Comparison of ENCODE assay signal across 1 cellular context in the genomic region with DNA sequence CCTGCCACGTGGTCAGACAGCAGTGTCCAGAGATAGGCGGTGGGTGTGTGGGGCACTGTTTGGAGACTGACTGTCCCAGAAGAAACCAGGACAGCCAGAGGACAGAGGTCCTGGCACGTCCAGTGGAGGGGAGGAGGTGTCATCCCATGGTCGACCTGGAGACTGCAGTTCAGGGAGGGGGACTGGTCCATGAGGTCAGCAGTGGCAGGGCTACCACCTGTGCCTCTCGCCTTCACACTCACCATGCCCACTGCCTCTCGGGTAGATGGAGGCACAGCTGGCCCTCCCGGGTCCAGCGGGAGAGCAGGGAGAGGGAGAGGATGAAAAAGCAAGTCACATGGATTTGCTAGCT.
TF ChIP-seq lines count a peak whose summit lies in the region.

No MANE protein-coding gene starts in this region.

TF ChIP-seq in HepG2, 621 proteins besides CTCF, POLR2A, EP300 and RAD21 (continues in another document):
- TF ChIP-seq CBX5 (CRISPR knock-in tag; IDR thresholded peaks at IDR 0.05; ENCODE audit: borderline replicate concordance), result no peak
- TF ChIP-seq ADNP (CRISPR knock-in tag; IDR thresholded peaks at IDR 0.05), result no peak
- TF ChIP-seq ZNF547 (CRISPR knock-in tag; IDR thresholded peaks at IDR 0.05), result 0 out of 2 replicates have a peak, but pooled peaks have one; percentile 27
- TF ChIP-seq WIZ (CRISPR knock-in tag; IDR thresholded peaks at IDR 0.05), result no peak
- TF ChIP-seq FOXP1 (IDR thresholded peaks at IDR 0.05), result no peak
- TF ChIP-seq FOXP1 (CRISPR knock-in tag; IDR thresholded peaks at IDR 0.05), result no peak
- no peak for TF ChIP-seq EEA1 (CRISPR knock-in tag; IDR thresholded peaks at IDR 0.05; ENCODE audit: borderline replicate concordance)
- no peak for TF ChIP-seq ZNF232 (CRISPR knock-in tag; IDR thresholded peaks at IDR 0.05; ENCODE audit: borderline replicate concordance)
- TF ChIP-seq ZNF766 (CRISPR knock-in tag; IDR thresholded peaks at IDR 0.05; ENCODE audit: borderline replicate concordance), result no peak
- no peak for TF ChIP-seq ZFP41 (CRISPR knock-in tag; IDR thresholded peaks at IDR 0.05; ENCODE audit: borderline replicate concordance)
- TF ChIP-seq SP2 (CRISPR knock-in tag; IDR thresholded peaks at IDR 0.05), result no peak
- TF ChIP-seq, protein P1, sequence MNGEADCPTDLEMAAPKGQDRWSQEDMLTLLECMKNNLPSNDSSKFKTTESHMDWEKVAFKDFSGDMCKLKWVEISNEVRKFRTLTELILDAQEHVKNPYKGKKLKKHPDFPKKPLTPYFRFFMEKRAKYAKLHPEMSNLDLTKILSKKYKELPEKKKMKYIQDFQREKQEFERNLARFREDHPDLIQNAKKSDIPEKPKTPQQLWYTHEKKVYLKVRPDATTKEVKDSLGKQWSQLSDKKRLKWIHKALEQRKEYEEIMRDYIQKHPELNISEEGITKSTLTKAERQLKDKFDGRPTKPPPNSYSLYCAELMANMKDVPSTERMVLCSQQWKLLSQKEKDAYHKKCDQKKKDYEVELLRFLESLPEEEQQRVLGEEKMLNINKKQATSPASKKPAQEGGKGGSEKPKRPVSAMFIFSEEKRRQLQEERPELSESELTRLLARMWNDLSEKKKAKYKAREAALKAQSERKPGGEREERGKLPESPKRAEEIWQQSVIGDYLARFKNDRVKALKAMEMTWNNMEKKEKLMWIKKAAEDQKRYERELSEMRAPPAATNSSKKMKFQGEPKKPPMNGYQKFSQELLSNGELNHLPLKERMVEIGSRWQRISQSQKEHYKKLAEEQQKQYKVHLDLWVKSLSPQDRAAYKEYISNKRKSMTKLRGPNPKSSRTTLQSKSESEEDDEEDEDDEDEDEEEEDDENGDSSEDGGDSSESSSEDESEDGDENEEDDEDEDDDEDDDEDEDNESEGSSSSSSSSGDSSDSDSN (CRISPR knock-in tag; IDR thresholded peaks at IDR 0.05), result no peak
- no peak for TF ChIP-seq MBNL3 (CRISPR knock-in tag; conservative IDR thresholded peaks at IDR 0.05)
- TF ChIP-seq MAFF (IDR thresholded peaks at IDR 0.05; ENCODE audit: low read depth, low read length), result no peak
- TF ChIP-seq ZNF33B (CRISPR knock-in tag; IDR thresholded peaks at IDR 0.05), result no peak
- no peak for TF ChIP-seq ZSCAN9 (CRISPR knock-in tag; IDR thresholded peaks at IDR 0.05; ENCODE audit: borderline replicate concordance)
- TF ChIP-seq, protein P2, sequence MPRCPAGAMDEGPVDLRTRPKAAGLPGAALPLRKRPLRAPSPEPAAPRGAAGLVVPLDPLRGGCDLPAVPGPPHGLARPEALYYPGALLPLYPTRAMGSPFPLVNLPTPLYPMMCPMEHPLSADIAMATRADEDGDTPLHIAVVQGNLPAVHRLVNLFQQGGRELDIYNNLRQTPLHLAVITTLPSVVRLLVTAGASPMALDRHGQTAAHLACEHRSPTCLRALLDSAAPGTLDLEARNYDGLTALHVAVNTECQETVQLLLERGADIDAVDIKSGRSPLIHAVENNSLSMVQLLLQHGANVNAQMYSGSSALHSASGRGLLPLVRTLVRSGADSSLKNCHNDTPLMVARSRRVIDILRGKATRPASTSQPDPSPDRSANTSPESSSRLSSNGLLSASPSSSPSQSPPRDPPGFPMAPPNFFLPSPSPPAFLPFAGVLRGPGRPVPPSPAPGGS (CRISPR knock-in tag; IDR thresholded peaks at IDR 0.05), result 0 out of 2 replicates have a peak, but pooled peaks have one; percentile 42
- TF ChIP-seq, protein P3, sequence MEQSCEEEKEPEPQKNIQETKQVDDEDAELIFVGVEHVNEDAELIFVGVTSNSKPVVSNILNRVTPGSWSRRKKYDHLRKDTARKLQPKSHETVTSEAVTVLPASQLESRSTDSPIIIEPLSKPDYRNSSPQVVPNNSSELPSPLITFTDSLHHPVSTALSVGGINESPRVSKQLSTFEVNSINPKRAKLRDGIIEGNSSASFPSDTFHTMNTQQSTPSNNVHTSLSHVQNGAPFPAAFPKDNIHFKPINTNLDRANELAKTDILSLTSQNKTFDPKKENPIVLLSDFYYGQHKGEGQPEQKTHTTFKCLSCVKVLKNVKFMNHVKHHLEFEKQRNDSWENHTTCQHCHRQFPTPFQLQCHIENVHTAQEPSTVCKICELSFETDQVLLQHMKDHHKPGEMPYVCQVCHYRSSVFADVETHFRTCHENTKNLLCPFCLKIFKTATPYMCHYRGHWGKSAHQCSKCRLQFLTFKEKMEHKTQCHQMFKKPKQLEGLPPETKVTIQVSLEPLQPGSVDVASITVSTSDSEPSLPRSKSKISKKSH (CRISPR knock-in tag; IDR thresholded peaks at IDR 0.05; ENCODE audit: borderline replicate concordance), result peak; percentile 64; the same call in 1 of the 2 replicates
- TF ChIP-seq RELA (CRISPR knock-in tag; IDR thresholded peaks at IDR 0.05), result no peak
- no peak for TF ChIP-seq HIVEP1 (CRISPR knock-in tag; IDR thresholded peaks at IDR 0.05)
- no peak for TF ChIP-seq ZNF570 (CRISPR knock-in tag; IDR thresholded peaks at IDR 0.05; ENCODE audit: borderline replicate concordance)
- TF ChIP-seq, protein P4, sequence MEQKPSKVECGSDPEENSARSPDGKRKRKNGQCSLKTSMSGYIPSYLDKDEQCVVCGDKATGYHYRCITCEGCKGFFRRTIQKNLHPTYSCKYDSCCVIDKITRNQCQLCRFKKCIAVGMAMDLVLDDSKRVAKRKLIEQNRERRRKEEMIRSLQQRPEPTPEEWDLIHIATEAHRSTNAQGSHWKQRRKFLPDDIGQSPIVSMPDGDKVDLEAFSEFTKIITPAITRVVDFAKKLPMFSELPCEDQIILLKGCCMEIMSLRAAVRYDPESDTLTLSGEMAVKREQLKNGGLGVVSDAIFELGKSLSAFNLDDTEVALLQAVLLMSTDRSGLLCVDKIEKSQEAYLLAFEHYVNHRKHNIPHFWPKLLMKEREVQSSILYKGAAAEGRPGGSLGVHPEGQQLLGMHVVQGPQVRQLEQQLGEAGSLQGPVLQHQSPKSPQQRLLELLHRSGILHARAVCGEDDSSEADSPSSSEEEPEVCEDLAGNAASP (CRISPR knock-in tag; IDR thresholded peaks at IDR 0.05; ENCODE audit: borderline replicate concordance), result no peak
- no peak for TF ChIP-seq DNMT3B (CRISPR knock-in tag; conservative IDR thresholded peaks at IDR 0.05)
- TF ChIP-seq, protein P5, sequence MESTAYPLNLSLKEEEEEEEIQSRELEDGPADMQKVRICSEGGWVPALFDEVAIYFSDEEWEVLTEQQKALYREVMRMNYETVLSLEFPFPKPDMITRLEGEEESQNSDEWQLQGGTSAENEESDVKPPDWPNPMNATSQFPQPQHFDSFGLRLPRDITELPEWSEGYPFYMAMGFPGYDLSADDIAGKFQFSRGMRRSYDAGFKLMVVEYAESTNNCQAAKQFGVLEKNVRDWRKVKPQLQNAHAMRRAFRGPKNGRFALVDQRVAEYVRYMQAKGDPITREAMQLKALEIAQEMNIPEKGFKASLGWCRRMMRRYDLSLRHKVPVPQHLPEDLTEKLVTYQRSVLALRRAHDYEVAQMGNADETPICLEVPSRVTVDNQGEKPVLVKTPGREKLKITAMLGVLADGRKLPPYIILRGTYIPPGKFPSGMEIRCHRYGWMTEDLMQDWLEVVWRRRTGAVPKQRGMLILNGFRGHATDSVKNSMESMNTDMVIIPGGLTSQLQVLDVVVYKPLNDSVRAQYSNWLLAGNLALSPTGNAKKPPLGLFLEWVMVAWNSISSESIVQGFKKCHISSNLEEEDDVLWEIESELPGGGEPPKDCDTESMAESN (CRISPR knock-in tag; conservative IDR thresholded peaks at IDR 0.05), result no peak
- TF ChIP-seq ZNF121 (CRISPR knock-in tag; IDR thresholded peaks at IDR 0.05), result no peak
- TF ChIP-seq ZNF326 (CRISPR knock-in tag; IDR thresholded peaks at IDR 0.05; ENCODE audit: borderline replicate concordance), result no peak
- no peak for TF ChIP-seq ZC3H4 (CRISPR knock-in tag; IDR thresholded peaks at IDR 0.05; ENCODE audit: borderline replicate concordance)
- TF ChIP-seq, protein P6, sequence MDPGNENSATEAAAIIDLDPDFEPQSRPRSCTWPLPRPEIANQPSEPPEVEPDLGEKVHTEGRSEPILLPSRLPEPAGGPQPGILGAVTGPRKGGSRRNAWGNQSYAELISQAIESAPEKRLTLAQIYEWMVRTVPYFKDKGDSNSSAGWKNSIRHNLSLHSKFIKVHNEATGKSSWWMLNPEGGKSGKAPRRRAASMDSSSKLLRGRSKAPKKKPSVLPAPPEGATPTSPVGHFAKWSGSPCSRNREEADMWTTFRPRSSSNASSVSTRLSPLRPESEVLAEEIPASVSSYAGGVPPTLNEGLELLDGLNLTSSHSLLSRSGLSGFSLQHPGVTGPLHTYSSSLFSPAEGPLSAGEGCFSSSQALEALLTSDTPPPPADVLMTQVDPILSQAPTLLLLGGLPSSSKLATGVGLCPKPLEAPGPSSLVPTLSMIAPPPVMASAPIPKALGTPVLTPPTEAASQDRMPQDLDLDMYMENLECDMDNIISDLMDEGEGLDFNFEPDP (CRISPR knock-in tag; conservative IDR thresholded peaks at IDR 0.05), result no peak
- TF ChIP-seq, protein P7, sequence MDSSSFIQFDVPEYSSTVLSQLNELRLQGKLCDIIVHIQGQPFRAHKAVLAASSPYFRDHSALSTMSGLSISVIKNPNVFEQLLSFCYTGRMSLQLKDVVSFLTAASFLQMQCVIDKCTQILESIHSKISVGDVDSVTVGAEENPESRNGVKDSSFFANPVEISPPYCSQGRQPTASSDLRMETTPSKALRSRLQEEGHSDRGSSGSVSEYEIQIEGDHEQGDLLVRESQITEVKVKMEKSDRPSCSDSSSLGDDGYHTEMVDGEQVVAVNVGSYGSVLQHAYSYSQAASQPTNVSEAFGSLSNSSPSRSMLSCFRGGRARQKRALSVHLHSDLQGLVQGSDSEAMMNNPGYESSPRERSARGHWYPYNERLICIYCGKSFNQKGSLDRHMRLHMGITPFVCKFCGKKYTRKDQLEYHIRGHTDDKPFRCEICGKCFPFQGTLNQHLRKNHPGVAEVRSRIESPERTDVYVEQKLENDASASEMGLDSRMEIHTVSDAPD (CRISPR knock-in tag; IDR thresholded peaks at IDR 0.05), result no peak
- TF ChIP-seq NR1H2 (CRISPR knock-in tag; IDR thresholded peaks at IDR 0.05; ENCODE audit: borderline replicate concordance, low read depth), result no peak
- TF ChIP-seq HMGA1 (CRISPR knock-in tag; conservative IDR thresholded peaks at IDR 0.05), result no peak
- no peak for TF ChIP-seq ZNF598 (CRISPR knock-in tag; IDR thresholded peaks at IDR 0.05; ENCODE audit: borderline replicate concordance)
- TF ChIP-seq, protein P8, sequence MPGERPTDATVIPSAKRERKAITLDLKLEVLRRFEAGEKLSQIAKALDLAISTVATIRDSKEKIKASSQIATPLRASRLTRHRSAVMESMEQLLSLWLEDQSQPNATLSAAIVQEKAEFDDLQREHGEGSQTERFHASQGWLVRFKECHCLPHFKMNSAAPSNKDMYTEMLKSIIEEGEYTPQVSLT (CRISPR knock-in tag; IDR thresholded peaks at IDR 0.05; ENCODE audit: borderline replicate concordance, low read depth), result no peak
- TF ChIP-seq, protein P9, sequence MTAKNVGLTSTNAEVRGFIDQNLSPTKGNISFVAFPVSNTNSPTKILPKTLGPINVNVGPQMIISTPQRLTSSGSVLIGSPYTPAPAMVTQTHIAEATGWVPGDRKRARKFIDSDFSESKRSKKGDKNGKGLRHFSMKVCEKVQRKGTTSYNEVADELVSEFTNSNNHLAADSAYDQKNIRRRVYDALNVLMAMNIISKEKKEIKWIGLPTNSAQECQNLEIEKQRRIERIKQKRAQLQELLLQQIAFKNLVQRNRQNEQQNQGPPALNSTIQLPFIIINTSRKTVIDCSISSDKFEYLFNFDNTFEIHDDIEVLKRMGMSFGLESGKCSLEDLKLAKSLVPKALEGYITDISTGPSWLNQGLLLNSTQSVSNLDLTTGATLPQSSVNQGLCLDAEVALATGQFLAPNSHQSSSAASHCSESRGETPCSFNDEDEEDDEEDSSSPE (CRISPR knock-in tag; IDR thresholded peaks at IDR 0.05), result no peak
- TF ChIP-seq, protein P10, sequence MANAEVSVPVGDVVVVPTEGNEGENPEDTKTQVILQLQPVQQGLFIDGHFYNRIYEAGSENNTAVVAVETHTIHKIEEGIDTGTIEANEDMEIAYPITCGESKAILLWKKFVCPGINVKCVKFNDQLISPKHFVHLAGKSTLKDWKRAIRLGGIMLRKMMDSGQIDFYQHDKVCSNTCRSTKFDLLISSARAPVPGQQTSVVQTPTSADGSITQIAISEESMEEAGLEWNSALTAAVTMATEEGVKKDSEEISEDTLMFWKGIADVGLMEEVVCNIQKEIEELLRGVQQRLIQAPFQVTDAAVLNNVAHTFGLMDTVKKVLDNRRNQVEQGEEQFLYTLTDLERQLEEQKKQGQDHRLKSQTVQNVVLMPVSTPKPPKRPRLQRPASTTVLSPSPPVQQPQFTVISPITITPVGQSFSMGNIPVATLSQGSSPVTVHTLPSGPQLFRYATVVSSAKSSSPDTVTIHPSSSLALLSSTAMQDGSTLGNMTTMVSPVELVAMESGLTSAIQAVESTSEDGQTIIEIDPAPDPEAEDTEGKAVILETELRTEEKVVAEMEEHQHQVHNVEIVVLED (CRISPR knock-in tag; IDR thresholded peaks at IDR 0.05; ENCODE audit: borderline replicate concordance), result 0 out of 2 replicates have a peak, but pooled peaks have one; percentile 6
- no peak for TF ChIP-seq SYNCRIP (IDR thresholded peaks at IDR 0.05; ENCODE audit: insufficient read depth, low read depth, low read length)
- TF ChIP-seq, protein P11, sequence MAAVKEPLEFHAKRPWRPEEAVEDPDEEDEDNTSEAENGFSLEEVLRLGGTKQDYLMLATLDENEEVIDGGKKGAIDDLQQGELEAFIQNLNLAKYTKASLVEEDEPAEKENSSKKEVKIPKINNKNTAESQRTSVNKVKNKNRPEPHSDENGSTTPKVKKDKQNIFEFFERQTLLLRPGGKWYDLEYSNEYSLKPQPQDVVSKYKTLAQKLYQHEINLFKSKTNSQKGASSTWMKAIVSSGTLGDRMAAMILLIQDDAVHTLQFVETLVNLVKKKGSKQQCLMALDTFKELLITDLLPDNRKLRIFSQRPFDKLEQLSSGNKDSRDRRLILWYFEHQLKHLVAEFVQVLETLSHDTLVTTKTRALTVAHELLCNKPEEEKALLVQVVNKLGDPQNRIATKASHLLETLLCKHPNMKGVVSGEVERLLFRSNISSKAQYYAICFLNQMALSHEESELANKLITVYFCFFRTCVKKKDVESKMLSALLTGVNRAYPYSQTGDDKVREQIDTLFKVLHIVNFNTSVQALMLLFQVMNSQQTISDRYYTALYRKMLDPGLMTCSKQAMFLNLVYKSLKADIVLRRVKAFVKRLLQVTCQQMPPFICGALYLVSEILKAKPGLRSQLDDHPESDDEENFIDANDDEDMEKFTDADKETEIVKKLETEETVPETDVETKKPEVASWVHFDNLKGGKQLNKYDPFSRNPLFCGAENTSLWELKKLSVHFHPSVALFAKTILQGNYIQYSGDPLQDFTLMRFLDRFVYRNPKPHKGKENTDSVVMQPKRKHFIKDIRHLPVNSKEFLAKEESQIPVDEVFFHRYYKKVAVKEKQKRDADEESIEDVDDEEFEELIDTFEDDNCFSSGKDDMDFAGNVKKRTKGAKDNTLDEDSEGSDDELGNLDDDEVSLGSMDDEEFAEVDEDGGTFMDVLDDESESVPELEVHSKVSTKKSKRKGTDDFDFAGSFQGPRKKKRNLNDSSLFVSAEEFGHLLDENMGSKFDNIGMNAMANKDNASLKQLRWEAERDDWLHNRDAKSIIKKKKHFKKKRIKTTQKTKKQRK (IDR thresholded peaks at IDR 0.05; ENCODE audit: low read length), result no peak
- TF ChIP-seq CCAR2 (optimal IDR thresholded peaks at IDR 0.05; ENCODE audit: low read depth, low read length), result no peak
- 0 out of 2 replicates have a peak, but pooled peaks have one; percentile 16 for TF ChIP-seq ZNF589 (CRISPR knock-in tag; conservative IDR thresholded peaks at IDR 0.05)
- TF ChIP-seq SUZ12 (IDR thresholded peaks at IDR 0.05; ENCODE audit: low read depth, low read length), result no peak
